In genomic region chr3:187737401-187738088, GRCh38 we compare ENCODE assay signal across 8 cellular contexts. TPM values are rescaled to one million over a fixed set of nuclear protein-coding genes. Genes with fewer than 3 reads are reported as not detected.
DNase-seq lines count a peak whose midpoint lies in the region; ATAC-seq and TF ChIP-seq lines count a peak whose summit lies in the region.

No MANE protein-coding gene starts in this region.

- H4K20me1 ChIP-seq in GM23338 (replicated peaks; ENCODE audit: insufficient read depth): no peaks in the 10 kb centered on the region
- peaks cover 65% of the 10 kb centered on the region for H4K20me1 ChIP-seq in OCI-LY7 (ENCODE audit: insufficient read depth, low read length)

- H3K79me2 ChIP-seq in GM23338 (replicated peaks; ENCODE audit: insufficient read depth) (no peaks in the 10 kb centered on the region), OCI-LY7 (ENCODE audit: insufficient read depth, low read depth, low read length) (peaks cover 100% of the 10 kb centered on the region)

- H2AFZ ChIP-seq in GM23338 (peak overlapping the region; percentile 84; the same call in 1 of the 2 replicates), OCI-LY7 (ENCODE audit: low read length) (no peak overlapping the region)

- 0 to 2% (median 1%) methylated on average over 27 to 41 of the region's 41 CpGs for WGBS in adrenal gland, 4 donors
- WGBS in heart left ventricle, 4 donors: 1 to 5% (median 4%) methylated on average over 27 to 41 of the region's 41 CpGs
- WGBS in ovary, 3 donors: 1 to 4% (median 3%) methylated on average over 41 of the region's 41 CpGs

- TF ChIP-seq CTCF in GM23338 (conservative IDR thresholded peaks at IDR 0.05; ENCODE audit: low read depth in 2 of 2): no peak
- no peak for TF ChIP-seq CTCF in OCI-LY7 (conservative IDR thresholded peaks at IDR 0.05; ENCODE audit: low read length)
- peak in 2 of 6 experiments; percentile 15 to 33 for TF ChIP-seq CTCF in adrenal gland (IDR thresholded peaks at IDR 0.05)
- peak in 3 of 12 donors; percentile 6 to 21 (median 13) for TF ChIP-seq CTCF in heart left ventricle (IDR thresholded peaks at IDR 0.05)
- no peak for TF ChIP-seq CTCF in ovary (IDR thresholded peaks at IDR 0.05)

- H3K36me3 ChIP-seq in GM23338 (ENCODE audit: insufficient read depth) (no peaks in the 10 kb centered on the region), OCI-LY7 (ENCODE audit: insufficient read depth, low read length) (peaks cover 99% of the 10 kb centered on the region), adrenal gland (replicated peaks in 1 of 2) (peaks cover 0 to 24% of the 10 kb centered on the region in 2 donors), heart left ventricle (peaks cover 0 to 23% (median 17%) of the 10 kb centered on the region in 9 donors), ovary (no peaks in the 10 kb centered on the region)

- peak overlapping the region; percentile 36; the same call in 1 of the 2 replicates for H3K27ac Mint-ChIP-seq in GM23338

- ATAC-seq in GM23338 (peak; percentile 7), heart left ventricle (peak; percentile 1 to 38 (median 27)), GM21360 (IDR thresholded peaks at IDR 0.05; ENCODE audit: unreplicated experiment) (no peak), GM19328 (IDR thresholded peaks at IDR 0.05; ENCODE audit: unreplicated experiment) (no peak), HG03159 (IDR thresholded peaks at IDR 0.05; ENCODE audit: unreplicated experiment) (no peak)

- TF ChIP-seq EP300 in ovary (IDR thresholded peaks at IDR 0.05): peak; percentile 42

- intact Hi-C loops in OCI-LY7 (cut with micrococcal nuclease; ENCODE audit: unreplicated experiment): loop anchor here (10.0 kb wide), 1 partner anchor 1307 kb away; no protein-coding TSS in a partner anchor
- intact Hi-C loops in adrenal gland (cut with DNase I): loop anchor here in 1 of 2 donors (10.0 kb wide), 1 partner anchor 1407 kb away; no protein-coding TSS in a partner anchor
- intact Hi-C loops in heart left ventricle (cut with DNase I): loop anchor here in 8 of 10 donors (2.0 to 10.0 kb wide), 8 partner anchors 1211 to 1497 kb away; no protein-coding TSS in a partner anchor
- intact Hi-C loops in ovary (cut with DNase I): loop anchor here in 3 of 4 donors (2.0 kb wide), 3 partner anchors 1217 to 1411 kb away; no protein-coding TSS in a partner anchor

- H3F3A ChIP-seq in GM23338 (replicated peaks; ENCODE audit: low read depth): no peaks in the 10 kb centered on the region; the same call in 1 of the 2 replicates

- H3K4me3 ChIP-seq in GM23338 (peak overlapping the region; percentile 82), OCI-LY7 (ENCODE audit: low read depth, low read length, poor library complexity, severe bottlenecking) (peak overlapping the region; percentile 86), adrenal gland (peak overlapping the region in 3 of 4 donors; percentile 26 to 82 (median 29)), heart left ventricle (peak overlapping the region; percentile 2 to 89 (median 72)), ovary (peak overlapping the region; percentile 88)

- H3K4me1 Mint-ChIP-seq in GM23338: peaks cover 39% of the 10 kb centered on the region

- H3K9me3 ChIP-seq in OCI-LY7 (ENCODE audit: low read length) (no peaks in the 10 kb centered on the region), adrenal gland (replicated peaks in 1 of 3) (no peaks in the 10 kb centered on the region), heart left ventricle (no peaks in the 10 kb centered on the region), ovary (no peaks in the 10 kb centered on the region)

- POLR2A ChIA-PET in OCI-LY7 (lab: Charles Lee): interaction anchor here (0.6 to 13.4 kb wide), 6 partner anchors 11 to 479 kb away, joined by 3 to 531 read pairs (median 4); no protein-coding TSS in a partner anchor

- CTCF ChIA-PET in OCI-LY7 (lab: Charles Lee; ENCODE audit: unreplicated experiment): no interaction called here

- H3K9me3 Mint-ChIP-seq in GM23338: no peaks in the 10 kb centered on the region

- H3K36me3 Mint-ChIP-seq in GM23338 (ENCODE audit: low read depth): no peaks in the 10 kb centered on the region

- BruUV-seq in OCI-LY7 (replicated peaks; lab: Mats Ljungman, UMichigan): no TSS peak

- H3K4me1 ChIP-seq in GM23338 (ENCODE audit: insufficient read depth) (peaks cover 25% of the 10 kb centered on the region), OCI-LY7 (ENCODE audit: insufficient read depth, low read length, poor library complexity, severe bottlenecking) (peaks cover 60% of the 10 kb centered on the region), adrenal gland (replicated peaks in 1 of 2) (peaks cover 41% of the 10 kb centered on the region in 2 donors), heart left ventricle (peaks cover 0 to 61% (median 37%) of the 10 kb centered on the region in 12 donors), ovary (ENCODE audit: insufficient read depth) (peaks cover 7% of the 10 kb centered on the region)

- peaks cover 36% of the 10 kb centered on the region for H3K27me3 Mint-ChIP-seq in GM23338 (ENCODE audit: insufficient read depth, low read depth, poor library complexity)

- TF ChIP-seq POLR2A in adrenal gland (IDR thresholded peaks at IDR 0.05): peak in 1 of 2 donors; percentile 71
- TF ChIP-seq POLR2A in heart left ventricle (IDR thresholded peaks at IDR 0.05): peak in 1 of 2 donors; percentile 29
- no peak for TF ChIP-seq POLR2A in ovary (IDR thresholded peaks at IDR 0.05)

- no peaks in the 10 kb centered on the region for H3K9me2 ChIP-seq in GM23338 (ENCODE audit: insufficient read depth)
- no peaks in the 10 kb centered on the region for H3K9me2 ChIP-seq in OCI-LY7 (ENCODE audit: insufficient read depth, low read length)

- H3K27me3 ChIP-seq in GM23338 (ENCODE audit: insufficient read depth) (peaks cover 48% of the 10 kb centered on the region), adrenal gland (no peaks in the 10 kb centered on the region), heart left ventricle (no peaks in the 10 kb centered on the region), ovary (no peaks in the 10 kb centered on the region)

- H3K27ac ChIP-seq in GM23338 (ENCODE audit: low read depth): no peak overlapping the region
- H3K27ac ChIP-seq in OCI-LY7 (ENCODE audit: low read depth, low read length, poor library complexity, severe bottlenecking): peak overlapping the region; percentile 90
- H3K27ac ChIP-seq in adrenal gland: peak overlapping the region; percentile 98 to 100 (median 99)
- peak overlapping the region; percentile 94 to 100 (median 98) for H3K27ac ChIP-seq in heart left ventricle
- H3K27ac ChIP-seq in ovary: peak overlapping the region; percentile 84 to 100

- H3K4me2 ChIP-seq in GM23338: peak overlapping the region; percentile 87
- H3K4me2 ChIP-seq in OCI-LY7 (ENCODE audit: low read length): peak overlapping the region; percentile 93

- H3K4me3 Mint-ChIP-seq in GM23338: peak overlapping the region; percentile 81

- DNase-seq in GM23338 (ENCODE audit: low spot score): peak; percentile 65
- DNase-seq in OCI-LY7 (ENCODE audit: low spot score): no peak
- DNase-seq in adrenal gland: peak; percentile 79 to 88 (median 84)
- DNase-seq in heart left ventricle: peak; percentile 76 to 88 (median 86)
- DNase-seq in ovary: peak; percentile 68 to 82 (median 79)

TF ChIP-seq in GM23338, 12 proteins besides CTCF, POLR2A, EP300 and RAD21:
- TF ChIP-seq POLR2AphosphoS5 (IDR thresholded peaks at IDR 0.05; ENCODE audit: low read depth) (no peak), EZH2phosphoT487 (IDR thresholded peaks at IDR 0.05; ENCODE audit: unreplicated experiment) (no peak), ZNF331 (CRISPR knock-in tag; IDR thresholded peaks at IDR 0.05; ENCODE audit: low read depth) (no peak), EZH2 (IDR thresholded peaks at IDR 0.05; ENCODE audit: low read depth, unreplicated experiment) (no peak)
TF ChIP-seq in GM23338: peak in this region for 0.

RNA-seq across cellular contexts. Expression of gene BCL6, which starts 7.7 kb away (rescaled TPM):
- 5.4 and 5.9 TPM in 2 replicates for total RNA-seq in GM23338 (2014; rRNA removed; shearing (Covaris generic))
- polyA plus RNA-seq in GM23338 (2016; fragmentation: Nextera tagmentation; extraction: Ambion mirVana): 2.5 and 2.6 TPM in 2 replicates
- 62.4 and 65.6 TPM in 2 replicates for total RNA-seq in OCI-LY7 (2014; rRNA removed; shearing (Covaris generic))
- 251 and 256 TPM in 2 replicates for total RNA-seq in OCI-LY7 (2022)
- total RNA-seq in adrenal gland: 100 to 1,000 TPM in 4 of 8 donors, 10 to 100 TPM in 4; 28.7 to 131 (median 102) TPM
- 10 to 100 TPM; 34.5 to 88.3 (median 71.3) TPM for polyA plus RNA-seq in adrenal gland
- total RNA-seq in heart left ventricle: 100 to 1,000 TPM in 1 of 9 donors, 10 to 100 TPM in 8; 29.7 to 109 (median 62.0) TPM
- polyA plus RNA-seq in heart left ventricle: 10 to 100 TPM; 29.3 to 45.7 TPM
- 10 to 100 TPM; 51.6 to 91.1 (median 60.2) TPM for total RNA-seq in ovary
- polyA plus RNA-seq in ovary: 10 to 100 TPM; 46.3 to 46.8 TPM

RNA-seq across cellular contexts. Expression of gene RTP2, which starts 35.2 kb away (rescaled TPM):
- not detected in 2 replicates for total RNA-seq in GM23338 (2014; rRNA removed; shearing (Covaris generic))
- polyA plus RNA-seq in GM23338 (2016; fragmentation: Nextera tagmentation; extraction: Ambion mirVana) (not detected in 2 replicates), adrenal gland (not detected), heart left ventricle (not detected), ovary (not detected)
- not detected in 2 replicates for total RNA-seq in OCI-LY7 (2014; rRNA removed; shearing (Covaris generic))
- total RNA-seq in OCI-LY7 (2022) (not detected in 2 replicates), adrenal gland (under 1 TPM in 1 of 8 donors, not detected in 7; 0.28 TPM), heart left ventricle (not detected), ovary (not detected)

Comparison
In these comparisons a context has a peak if more than half of its experiments do, and no peak if none do; other contexts are left out.
1. ATAC-seq: peak in GM23338 (single experiment) and heart left ventricle (4 of 4); none in GM21360 (single experiment), GM19328 (single experiment) and HG03159 (single experiment).
2. H3K4me3 ChIP-seq: peak in every context shown above with its lines; median percentile 88 in ovary; 86 in OCI-LY7; 82 in GM23338; 72 in heart left ventricle; 29 in adrenal gland.